ENCODE assay signal across 11 cellular contexts in the genomic region with DNA sequence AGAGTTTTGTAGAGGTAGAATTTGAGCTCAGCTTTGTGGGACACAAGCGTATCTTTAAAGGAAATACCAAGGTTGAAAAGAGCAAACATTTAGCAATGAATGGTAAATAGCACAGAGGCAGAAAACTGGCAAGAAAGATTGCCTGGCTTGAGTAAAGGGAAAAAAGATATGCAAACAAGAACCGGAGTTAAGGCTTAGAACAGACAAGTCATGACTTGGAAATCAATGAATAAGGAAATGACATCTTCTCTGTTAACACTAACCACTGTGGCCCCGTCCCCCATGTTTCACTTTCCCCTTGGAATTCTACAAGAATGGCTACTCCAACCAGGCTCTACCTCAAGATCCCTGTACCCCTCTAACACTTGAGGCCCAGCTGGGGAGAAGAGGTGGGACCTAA. TPM values are rescaled to one million over a fixed set of nuclear protein-coding genes. Genes with fewer than 3 reads are reported as not detected.
DNase-seq lines count a peak whose midpoint lies in the region; ATAC-seq and TF ChIP-seq lines count a peak whose summit lies in the region.
"Had no signal": no experiment of that assay in that cellular context is flagged by ENCODE, and none has a peak within 500 bp of the region (broad histone marks: within the 10 kb centered on the region; RNA-seq: fewer than 3 reads in every experiment).

No MANE protein-coding gene starts in this region.

- TF ChIP-seq CTCF in RWPE1 (conservative IDR thresholded peaks at IDR 0.05; ENCODE audit: low read depth) = no peak
- no peak for TF ChIP-seq CTCF in neutrophil (IDR thresholded peaks at IDR 0.05)
- no peak for TF ChIP-seq CTCF in heart right ventricle (IDR thresholded peaks at IDR 0.05)

- intact Hi-C loops in heart right ventricle (cut with DNase I) = loop anchor here in 7 of 10 donors (2.0 to 10.0 kb wide), 4 partner anchors 134 to 163 kb away; a partner anchor contains a TSS

- CTCF ChIA-PET in RWPE1 (lab: Yijun Ruan, JAX) (interaction anchor here (0.7 kb wide), 1 partner anchor 14 kb away, joined by 3 read pairs; no protein-coding TSS in a partner anchor), HEK293T (lab: Yijun Ruan, JAX) (interaction anchor here (0.6 to 1.0 kb wide), 4 partner anchors 13 to 435 kb away, joined by 3 to 6 read pairs (median 4); no protein-coding TSS in a partner anchor)

- ATAC-seq in esophagus mucosa (peak; percentile 35), heart right ventricle (no peak)

- H3K27me3 ChIP-seq in neutrophil (no peaks in the 10 kb centered on the region), heart right ventricle (no peaks in the 10 kb centered on the region)
- H3K27me3 ChIP-seq: SJCRH30 had no signal

- no peaks in the 10 kb centered on the region for H3K36me3 ChIP-seq in neutrophil
- no peaks in the 10 kb centered on the region for H3K36me3 ChIP-seq in heart right ventricle
- H3K36me3 ChIP-seq: SJCRH30 had no signal

- H3K9me3 ChIP-seq in neutrophil = no peaks in the 10 kb centered on the region
- H3K9me3 ChIP-seq in heart right ventricle = no peaks in the 10 kb centered on the region
- H3K9me3 ChIP-seq: SJCRH30 had no signal

- H3K4me3 ChIP-seq in neutrophil (ENCODE audit: low read depth in 1 of 2, low read length in 1 of 2) (no peak overlapping the region), heart right ventricle (no peak overlapping the region)
- H3K4me3 ChIP-seq: SJCRH30 had no signal

- peak; percentile 8 for DNase-seq in CD1c-positive myeloid dendritic cell (ENCODE audit: extremely low spot score)
- DNase-seq in RWPE1 (ENCODE audit: low spot score) = peak; percentile 44
- DNase-seq in T-helper 9 cell = no peak
- no peak for DNase-seq in heart right ventricle
- no peak for DNase-seq in COLO829 (ENCODE audit: low spot score)
- no peak for DNase-seq in HEK293T (ENCODE audit: extremely low spot score)
- DNase-seq: dermis blood vessel endothelial cell, NCI-H1930, SJCRH30 had no signal

- POLR2A ChIA-PET in RWPE1 (lab: Yijun Ruan, JAX; ENCODE audit: low non-redundant PET) = no interaction called here
- POLR2A ChIA-PET in HEK293T (lab: Yijun Ruan, JAX) = no interaction called here

- WGBS in heart right ventricle, 2 donors = 49 to 63% methylated on average over 3 of the region's 3 CpGs

- H3K27ac ChIP-seq in RWPE1 (no peak overlapping the region), neutrophil (peak overlapping the region; percentile 38), heart right ventricle (peak overlapping the region in 4 of 10 donors; percentile 1 to 60 (median 34))
- H3K27ac ChIP-seq: SJCRH30 had no signal

- peaks cover 25 to 41% of the 10 kb centered on the region in 2 experiments for H3K4me1 ChIP-seq in neutrophil (ENCODE audit: control insufficient read depth in 1 of 2, insufficient read depth in 1 of 2, low read depth in 1 of 2, low read length in 1 of 2)
- peaks cover 5 to 75% (median 45%) of the 10 kb centered on the region in 9 donors for H3K4me1 ChIP-seq in heart right ventricle
- H3K4me1 ChIP-seq: SJCRH30 had no signal

TF ChIP-seq in HEK293T, 16 proteins besides CTCF, POLR2A, EP300 and RAD21:
- no peak for TF ChIP-seq TARDBP (IDR thresholded peaks at IDR 0.05)
- no peak for TF ChIP-seq ARNT (IDR thresholded peaks at IDR 0.05)
- no peak for TF ChIP-seq SUZ12 (IDR thresholded peaks at IDR 0.05)
- no peak for TF ChIP-seq SP1 (IDR thresholded peaks at IDR 0.05)
- TF ChIP-seq HDGF (IDR thresholded peaks at IDR 0.05; ENCODE audit: borderline replicate concordance) = no peak
- no peak for TF ChIP-seq CTBP1 (IDR thresholded peaks at IDR 0.05; ENCODE audit: borderline replicate concordance)
- TF ChIP-seq BHLHE40 (IDR thresholded peaks at IDR 0.05; ENCODE audit: borderline replicate concordance) = no peak
- no peak for TF ChIP-seq LEF1 (IDR thresholded peaks at IDR 0.05; ENCODE audit: borderline replicate concordance)
- TF ChIP-seq FOXK2 (IDR thresholded peaks at IDR 0.05) = no peak
- no peak for TF ChIP-seq ZNF384 (IDR thresholded peaks at IDR 0.05)
TF ChIP-seq in HEK293T: peak in this region for 0.

RNA-seq across cellular contexts. Expression of a gene that starts 3.8 kb away (rescaled TPM):
- total RNA-seq in esophagus mucosa (20.5 TPM), heart right ventricle (10 to 100 TPM; 22.4 to 35.9 (median 27.2) TPM)
- 1 to 10 TPM; 6.9 to 7.0 TPM for polyA plus RNA-seq in heart right ventricle

Comparison
In these comparisons a context has a peak if more than half of its experiments do, and no peak if none do; other contexts are left out.
1. DNase-seq: peak in CD1c-positive myeloid dendritic cell (single experiment) and RWPE1 (single experiment); none in T-helper 9 cell (single experiment), heart right ventricle (0 of 2), COLO829 (single experiment) and HEK293T (single experiment).